Comparison of ENCODE assay signal across 15 cellular contexts in genomic region chr18:4847066-4847465, GRCh38.
DNase-seq lines count a peak whose midpoint lies in the region; ATAC-seq lines count a peak whose summit lies in the region.
"Had no signal": no experiment of that assay in that cellular context is flagged by ENCODE, and none has a peak within 500 bp of the region (broad histone marks: within the 10 kb centered on the region; RNA-seq: fewer than 3 reads in every experiment).

No MANE protein-coding gene starts in this region.

- ATAC-seq in GM18498 (IDR thresholded peaks at IDR 0.05; ENCODE audit: unreplicated experiment) (no peak), GM19463 (IDR thresholded peaks at IDR 0.05; ENCODE audit: unreplicated experiment) (no peak)
- ATAC-seq: HCT116, K562 had no signal

- peak; percentile 21 for DNase-seq in Ammon's horn (ENCODE audit: low spot score)
- DNase-seq in NCI-H1694 treated with DMSO at 0.1 percent for 48 hours (lab: John Stamatoyannopoulos, UW), result peak; percentile 75
- peak; percentile 32 to 65 for DNase-seq in NCI-H524 (lab: John Stamatoyannopoulos, UW)
- peak; percentile 61 for DNase-seq in cerebellum (ENCODE audit: low spot score)
- DNase-seq in dedifferentiated amniotic fluid mesenchymal stem cell (ENCODE audit: extremely low spot score), result no peak
- DNase-seq: AML-193; CD4-positive, CD25-positive, alpha-beta regulatory T cell; DMS153; DMS79 treated with DMSO at 0.1 percent for 48 hours; EL; GDM1 had no signal
